In genomic region chr2:77443076-77443475, GRCh38 we compare ENCODE assay signal across 24 cellular contexts.
"Had no signal": no experiment of that assay in that cellular context is flagged by ENCODE, and none has a peak within 500 bp of the region (broad histone marks: within the 10 kb centered on the region; RNA-seq: fewer than 3 reads in every experiment).

No MANE protein-coding gene starts in this region.

- DNase-seq: activated naive CD4-positive, alpha-beta T cell; activated T-cell treated with anti-CD3 and anti-CD28 coated beads for 4 hours; activated T-cell treated with anti-CD3 and anti-CD28 coated beads, Interleukin-2, amount 50 U/mL, for 72 hours; brain microvascular endothelial cell; dorsolateral prefrontal cortex; effector memory CD4-positive, alpha-beta T cell; hippocampal formation; kidney; left colon; mammary epithelial cell; naive B cell; nephron progenitor cell; right lobe of liver; stimulated activated CD4-positive, alpha-beta T cell treated with anti-CD3 and anti-CD28 coated beads, Interleukin-2, amount 100 ng/mL, for 48 hours; stimulated activated naive CD8-positive, alpha-beta T cell treated with anti-CD3 and anti-CD28 coated beads, Interleukin-15, Interleukin-2, amounts not matched to agents 100 U/mL and 50 U/mL, for 24 hours; T-helper 17 cell; trophoblast cell had no signal

- H3K27ac Mint-ChIP-seq: activated naive CD4-positive, alpha-beta T cell treated with anti-CD3 and anti-CD28 coated beads, Interleukin-2, amount 50 U/mL, for 72 hours; activated T-cell treated with anti-CD3 and anti-CD28 coated beads, Interleukin-2, amount 50 U/mL, for 72 hours; mesothelial cell of epicardium; naive B cell; nephron progenitor cell; T-helper 17 cell; WTC11 had no signal

- H3K4me3 ChIP-seq: coronary artery, dorsolateral prefrontal cortex, gastroesophageal sphincter, right lobe of liver, thoracic aorta had no signal

- ATAC-seq: activated naive CD4-positive, alpha-beta T cell treated with anti-CD3 and anti-CD28 coated beads, Interleukin-2, amount 50 U/mL, for 72 hours; activated T-cell treated with anti-CD3 and anti-CD28 coated beads, Interleukin-2, amount 50 U/mL, for 72 hours; gastroesophageal sphincter; left colon; right lobe of liver; stimulated activated naive CD8-positive, alpha-beta T cell treated with anti-CD3 and anti-CD28 coated beads, Interleukin-15, Interleukin-2, amounts not matched to agents 100 U/mL and 50 U/mL, for 24 hours; T-helper 17 cell; WTC11 had no signal

- H3K27me3 ChIP-seq: brain microvascular endothelial cell, dorsolateral prefrontal cortex, gastroesophageal sphincter, neutrophil, right lobe of liver had no signal

- H3K9me3 Mint-ChIP-seq: nephron progenitor cell had no signal

- H3K4me3 Mint-ChIP-seq: activated T-cell treated with anti-CD3 and anti-CD28 coated beads, Interleukin-2, amount 50 U/mL, for 72 hours; mesothelial cell of epicardium; naive B cell; nephron progenitor cell; T-helper 17 cell; WTC11 had no signal

- H3K36me3 Mint-ChIP-seq: activated naive CD4-positive, alpha-beta T cell treated with anti-CD3 and anti-CD28 coated beads, Interleukin-2, amount 50 U/mL, for 72 hours; naive B cell; WTC11 had no signal

- H3K4me1 ChIP-seq: gastroesophageal sphincter, right lobe of liver had no signal

- H3K27ac ChIP-seq: brain microvascular endothelial cell, coronary artery, dorsolateral prefrontal cortex, gastroesophageal sphincter, neutrophil, right lobe of liver, thoracic aorta had no signal

- H3K9me3 ChIP-seq: gastroesophageal sphincter, neutrophil, right lobe of liver, thoracic aorta had no signal

- H3K27me3 Mint-ChIP-seq: naive B cell, T-helper 17 cell had no signal

- H3K4me1 Mint-ChIP-seq: naive B cell, nephron progenitor cell, T-helper 17 cell had no signal

- H3K36me3 ChIP-seq: brain microvascular endothelial cell, gastroesophageal sphincter, neutrophil, right lobe of liver, thoracic aorta had no signal
